ENCODE assay signal across 1 cellular context in the genomic region with DNA sequence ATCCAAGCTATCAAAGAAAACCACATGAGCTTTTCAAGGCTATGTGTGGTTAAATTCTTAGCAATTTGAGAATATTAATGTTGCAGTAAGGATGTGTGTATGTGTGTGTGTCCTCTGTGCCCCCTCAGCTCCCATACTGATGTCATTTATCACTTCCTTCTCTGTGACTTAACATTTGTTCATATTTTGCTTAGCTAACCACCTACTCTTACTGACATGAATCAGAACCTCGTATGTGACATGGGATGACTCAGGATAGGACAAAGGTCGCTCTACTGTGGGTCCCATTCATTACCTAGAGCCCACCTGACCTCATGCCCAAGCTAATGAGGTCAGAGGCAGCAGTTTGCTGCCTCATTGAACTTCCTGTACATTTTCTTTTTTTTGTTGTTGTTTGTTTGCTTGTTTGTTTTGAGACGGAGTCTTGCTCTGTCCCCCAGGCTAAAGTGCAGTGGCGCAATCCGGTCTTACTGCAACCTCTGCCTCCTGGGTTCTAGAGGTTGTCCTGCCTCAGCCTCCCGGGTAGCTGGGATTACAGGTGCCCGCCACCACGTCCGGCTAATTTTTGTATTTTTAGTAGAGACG.
TF ChIP-seq lines count a peak whose summit lies in the region.

No MANE protein-coding gene starts in this region.

TF ChIP-seq in GM12878, 131 proteins besides CTCF, POLR2A, EP300 and RAD21 (continued from another document):
- TF ChIP-seq, protein P1, sequence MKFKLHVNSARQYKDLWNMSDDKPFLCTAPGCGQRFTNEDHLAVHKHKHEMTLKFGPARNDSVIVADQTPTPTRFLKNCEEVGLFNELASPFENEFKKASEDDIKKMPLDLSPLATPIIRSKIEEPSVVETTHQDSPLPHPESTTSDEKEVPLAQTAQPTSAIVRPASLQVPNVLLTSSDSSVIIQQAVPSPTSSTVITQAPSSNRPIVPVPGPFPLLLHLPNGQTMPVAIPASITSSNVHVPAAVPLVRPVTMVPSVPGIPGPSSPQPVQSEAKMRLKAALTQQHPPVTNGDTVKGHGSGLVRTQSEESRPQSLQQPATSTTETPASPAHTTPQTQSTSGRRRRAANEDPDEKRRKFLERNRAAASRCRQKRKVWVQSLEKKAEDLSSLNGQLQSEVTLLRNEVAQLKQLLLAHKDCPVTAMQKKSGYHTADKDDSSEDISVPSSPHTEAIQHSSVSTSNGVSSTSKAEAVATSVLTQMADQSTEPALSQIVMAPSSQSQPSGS (IDR thresholded peaks at IDR 0.05; ENCODE audit: low read length) = no peak
- TF ChIP-seq, protein P2, sequence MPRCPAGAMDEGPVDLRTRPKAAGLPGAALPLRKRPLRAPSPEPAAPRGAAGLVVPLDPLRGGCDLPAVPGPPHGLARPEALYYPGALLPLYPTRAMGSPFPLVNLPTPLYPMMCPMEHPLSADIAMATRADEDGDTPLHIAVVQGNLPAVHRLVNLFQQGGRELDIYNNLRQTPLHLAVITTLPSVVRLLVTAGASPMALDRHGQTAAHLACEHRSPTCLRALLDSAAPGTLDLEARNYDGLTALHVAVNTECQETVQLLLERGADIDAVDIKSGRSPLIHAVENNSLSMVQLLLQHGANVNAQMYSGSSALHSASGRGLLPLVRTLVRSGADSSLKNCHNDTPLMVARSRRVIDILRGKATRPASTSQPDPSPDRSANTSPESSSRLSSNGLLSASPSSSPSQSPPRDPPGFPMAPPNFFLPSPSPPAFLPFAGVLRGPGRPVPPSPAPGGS (IDR thresholded peaks at IDR 0.05; ENCODE audit: borderline replicate concordance, insufficient read depth, low read depth, low read length, poor library complexity, severe bottlenecking) = peak; percentile 12
- TF ChIP-seq JUNB (IDR thresholded peaks at IDR 0.05) (peak; percentile 29; the same call in 1 of the 2 replicates), MEF2B (IDR thresholded peaks at IDR 0.05; ENCODE audit: partially characterized antibody, poor library complexity, severe bottlenecking) (no peak), IKZF1 (conservative IDR thresholded peaks at IDR 0.05) (peak; percentile 19; the same call in 1 of the 2 replicates), RUNX3 (IDR thresholded peaks at IDR 0.05; ENCODE audit: low read length) (0 out of 2 replicates have a peak, but pooled peaks have one; percentile 43), ETV6 (conservative IDR thresholded peaks at IDR 0.05 in 1 of 2, IDR thresholded peaks at IDR 0.05 in 1 of 2; ENCODE audit: borderline replicate concordance in 1 of 2, low read depth in 1 of 2) (peak in 1 of 2 experiments; percentile 53; a peak in 1 of 4 replicates), NR2C1 (IDR thresholded peaks at IDR 0.05) (no peak), CREM (IDR thresholded peaks at IDR 0.05; ENCODE audit: low read depth) (peak; percentile 90), GABPA (IDR thresholded peaks at IDR 0.05; ENCODE audit: low read depth) (peak; percentile 15; the same call in 1 of the 2 replicates), CREB1 (IDR thresholded peaks at IDR 0.05; ENCODE audit: low read depth) (peak; percentile 90), CHD1 (IDR thresholded peaks at IDR 0.05; ENCODE audit: low read depth, low read length) (no peak)
- TF ChIP-seq, protein P3, sequence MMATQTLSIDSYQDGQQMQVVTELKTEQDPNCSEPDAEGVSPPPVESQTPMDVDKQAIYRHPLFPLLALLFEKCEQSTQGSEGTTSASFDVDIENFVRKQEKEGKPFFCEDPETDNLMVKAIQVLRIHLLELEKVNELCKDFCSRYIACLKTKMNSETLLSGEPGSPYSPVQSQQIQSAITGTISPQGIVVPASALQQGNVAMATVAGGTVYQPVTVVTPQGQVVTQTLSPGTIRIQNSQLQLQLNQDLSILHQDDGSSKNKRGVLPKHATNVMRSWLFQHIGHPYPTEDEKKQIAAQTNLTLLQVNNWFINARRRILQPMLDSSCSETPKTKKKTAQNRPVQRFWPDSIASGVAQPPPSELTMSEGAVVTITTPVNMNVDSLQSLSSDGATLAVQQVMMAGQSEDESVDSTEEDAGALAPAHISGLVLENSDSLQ (IDR thresholded peaks at IDR 0.05) = 0 out of 2 replicates have a peak, but pooled peaks have one; percentile 31
TF ChIP-seq in GM12878: peak in this region for 12.
